In genomic region chr3:115790759-115791158, GRCh38 we compare ENCODE assay signal across 8 cellular contexts.
DNase-seq lines count a peak whose midpoint lies in the region; ATAC-seq and TF ChIP-seq lines count a peak whose summit lies in the region.

No MANE protein-coding gene starts in this region.

- TF ChIP-seq CTCF in AG09309 (IDR thresholded peaks at IDR 0.05; ENCODE audit: control insufficient read depth, insufficient read depth, low read depth, low read length, missing control alignments) (no peak), WTC11 (IDR thresholded peaks at IDR 0.05) (no peak), nephron progenitor cell (IDR thresholded peaks at IDR 0.05) (no peak)

- intact Hi-C loops in Right ventricle myocardium inferior (cut with DNase I), result no loop called here

- H3K4me3 ChIP-seq in AG09309 (ENCODE audit: control insufficient read depth, low read depth, low read length), result no peak overlapping the region

- H3K27me3 Mint-ChIP-seq in WTC11 (ENCODE audit: low read depth) (no peaks in the 10 kb centered on the region), nephron progenitor cell (ENCODE audit: low read depth, poor library complexity) (peaks cover 3% of the 10 kb centered on the region)

- POLR2A ChIA-PET in WTC11 (lab: Charles Lee), result no interaction called here

- CTCF ChIA-PET in WTC11 (lab: Charles Lee), result interaction anchor here (1.2 kb wide), 1 partner anchor 24 kb away, joined by 3 read pairs; no protein-coding TSS in a partner anchor

- DNase-seq in AG09309 (ENCODE audit: low read depth) (peak; percentile 80), WTC11 (ENCODE audit: low spot score) (no peak), dedifferentiated amniotic fluid mesenchymal stem cell (ENCODE audit: extremely low spot score) (peak; percentile 85), Right ventricle myocardium inferior (ENCODE audit: missing footprints) (no peak), nephron progenitor cell (no peak), GM19240 (ENCODE audit: insufficient read length, low spot score) (no peak)
- DNase-seq in stimulated activated CD4-positive, alpha-beta T cell treated with anti-CD3 and anti-CD28 coated beads, Interleukin-12 subunit alpha, Interleukin-12 subunit beta, amount 100 ng/mL, for 48 hours (ENCODE audit: low read depth in 2 of 3, low spot score in 1 of 3), result peak; percentile 23 to 46 (median 39)

- H3K27ac Mint-ChIP-seq in WTC11 (no peak overlapping the region), nephron progenitor cell (no peak overlapping the region)

- H3K9me3 Mint-ChIP-seq in WTC11, result peaks cover 24% of the 10 kb centered on the region
- H3K9me3 Mint-ChIP-seq in nephron progenitor cell, result no peaks in the 10 kb centered on the region

- H3K4me3 Mint-ChIP-seq in WTC11 (no peak overlapping the region), nephron progenitor cell (no peak overlapping the region)

- ATAC-seq in HG02642 (IDR thresholded peaks at IDR 0.05; ENCODE audit: poor library complexity, unreplicated experiment), result peak; percentile 52
- ATAC-seq in WTC11, result peak; percentile 58
- ATAC-seq in Right ventricle myocardium inferior, result no peak

- H3K36me3 Mint-ChIP-seq in WTC11 (peaks cover 16% of the 10 kb centered on the region; the same call in 1 of the 2 replicates), nephron progenitor cell (ENCODE audit: low read depth) (no peaks in the 10 kb centered on the region)

- H3K4me1 Mint-ChIP-seq in WTC11 (peaks cover 39% of the 10 kb centered on the region), nephron progenitor cell (peaks cover 20% of the 10 kb centered on the region)

TF ChIP-seq in WTC11, 78 proteins besides CTCF, POLR2A, EP300 and RAD21:
- TF ChIP-seq SMAD3 (CRISPR knock-in tag; IDR thresholded peaks at IDR 0.05; ENCODE audit: borderline replicate concordance) (no peak), NFYB (CRISPR knock-in tag; conservative IDR thresholded peaks at IDR 0.05; ENCODE audit: low read depth) (no peak), SP1 (CRISPR knock-in tag; conservative IDR thresholded peaks at IDR 0.05) (no peak), NR3C1 (CRISPR knock-in tag; conservative IDR thresholded peaks at IDR 0.05; ENCODE audit: low read depth) (no peak), ZNF317 (CRISPR knock-in tag; IDR thresholded peaks at IDR 0.05; ENCODE audit: borderline replicate concordance, low read depth) (no peak), ATF1 (CRISPR knock-in tag; IDR thresholded peaks at IDR 0.05) (no peak), CBFB (CRISPR knock-in tag; IDR thresholded peaks at IDR 0.05; ENCODE audit: low read depth) (no peak), FOXP4 (CRISPR knock-in tag; IDR thresholded peaks at IDR 0.05) (no peak), ZNF671 (CRISPR knock-in tag; IDR thresholded peaks at IDR 0.05) (no peak), NFE2L1 (CRISPR knock-in tag; IDR thresholded peaks at IDR 0.05) (no peak), ZNF232 (CRISPR knock-in tag; IDR thresholded peaks at IDR 0.05) (no peak), ZSCAN18 (CRISPR knock-in tag; IDR thresholded peaks at IDR 0.05) (no peak), HMGA2 (CRISPR knock-in tag; IDR thresholded peaks at IDR 0.05) (no peak)
- TF ChIP-seq, protein P1, sequence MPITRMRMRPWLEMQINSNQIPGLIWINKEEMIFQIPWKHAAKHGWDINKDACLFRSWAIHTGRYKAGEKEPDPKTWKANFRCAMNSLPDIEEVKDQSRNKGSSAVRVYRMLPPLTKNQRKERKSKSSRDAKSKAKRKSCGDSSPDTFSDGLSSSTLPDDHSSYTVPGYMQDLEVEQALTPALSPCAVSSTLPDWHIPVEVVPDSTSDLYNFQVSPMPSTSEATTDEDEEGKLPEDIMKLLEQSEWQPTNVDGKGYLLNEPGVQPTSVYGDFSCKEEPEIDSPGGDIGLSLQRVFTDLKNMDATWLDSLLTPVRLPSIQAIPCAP (CRISPR knock-in tag; IDR thresholded peaks at IDR 0.05), result no peak
- TF ChIP-seq, protein P2, sequence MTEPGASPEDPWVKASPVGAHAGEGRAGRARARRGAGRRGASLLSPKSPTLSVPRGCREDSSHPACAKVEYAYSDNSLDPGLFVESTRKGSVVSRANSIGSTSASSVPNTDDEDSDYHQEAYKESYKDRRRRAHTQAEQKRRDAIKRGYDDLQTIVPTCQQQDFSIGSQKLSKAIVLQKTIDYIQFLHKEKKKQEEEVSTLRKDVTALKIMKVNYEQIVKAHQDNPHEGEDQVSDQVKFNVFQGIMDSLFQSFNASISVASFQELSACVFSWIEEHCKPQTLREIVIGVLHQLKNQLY (CRISPR knock-in tag; IDR thresholded peaks at IDR 0.05), result no peak
- TF ChIP-seq, protein P3, sequence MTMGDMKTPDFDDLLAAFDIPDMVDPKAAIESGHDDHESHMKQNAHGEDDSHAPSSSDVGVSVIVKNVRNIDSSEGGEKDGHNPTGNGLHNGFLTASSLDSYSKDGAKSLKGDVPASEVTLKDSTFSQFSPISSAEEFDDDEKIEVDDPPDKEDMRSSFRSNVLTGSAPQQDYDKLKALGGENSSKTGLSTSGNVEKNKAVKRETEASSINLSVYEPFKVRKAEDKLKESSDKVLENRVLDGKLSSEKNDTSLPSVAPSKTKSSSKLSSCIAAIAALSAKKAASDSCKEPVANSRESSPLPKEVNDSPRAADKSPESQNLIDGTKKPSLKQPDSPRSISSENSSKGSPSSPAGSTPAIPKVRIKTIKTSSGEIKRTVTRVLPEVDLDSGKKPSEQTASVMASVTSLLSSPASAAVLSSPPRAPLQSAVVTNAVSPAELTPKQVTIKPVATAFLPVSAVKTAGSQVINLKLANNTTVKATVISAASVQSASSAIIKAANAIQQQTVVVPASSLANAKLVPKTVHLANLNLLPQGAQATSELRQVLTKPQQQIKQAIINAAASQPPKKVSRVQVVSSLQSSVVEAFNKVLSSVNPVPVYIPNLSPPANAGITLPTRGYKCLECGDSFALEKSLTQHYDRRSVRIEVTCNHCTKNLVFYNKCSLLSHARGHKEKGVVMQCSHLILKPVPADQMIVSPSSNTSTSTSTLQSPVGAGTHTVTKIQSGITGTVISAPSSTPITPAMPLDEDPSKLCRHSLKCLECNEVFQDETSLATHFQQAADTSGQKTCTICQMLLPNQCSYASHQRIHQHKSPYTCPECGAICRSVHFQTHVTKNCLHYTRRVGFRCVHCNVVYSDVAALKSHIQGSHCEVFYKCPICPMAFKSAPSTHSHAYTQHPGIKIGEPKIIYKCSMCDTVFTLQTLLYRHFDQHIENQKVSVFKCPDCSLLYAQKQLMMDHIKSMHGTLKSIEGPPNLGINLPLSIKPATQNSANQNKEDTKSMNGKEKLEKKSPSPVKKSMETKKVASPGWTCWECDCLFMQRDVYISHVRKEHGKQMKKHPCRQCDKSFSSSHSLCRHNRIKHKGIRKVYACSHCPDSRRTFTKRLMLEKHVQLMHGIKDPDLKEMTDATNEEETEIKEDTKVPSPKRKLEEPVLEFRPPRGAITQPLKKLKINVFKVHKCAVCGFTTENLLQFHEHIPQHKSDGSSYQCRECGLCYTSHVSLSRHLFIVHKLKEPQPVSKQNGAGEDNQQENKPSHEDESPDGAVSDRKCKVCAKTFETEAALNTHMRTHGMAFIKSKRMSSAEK (CRISPR knock-in tag; IDR thresholded peaks at IDR 0.05; ENCODE audit: borderline replicate concordance), result no peak

Comparison
In these comparisons a context has a peak if more than half of its experiments do, and no peak if none do; other contexts are left out.
1. DNase-seq: peak in AG09309 (single experiment), dedifferentiated amniotic fluid mesenchymal stem cell (single experiment) and stimulated activated CD4-positive, alpha-beta T cell treated with anti-CD3 and anti-CD28 coated beads, Interleukin-12 subunit alpha, Interleukin-12 subunit beta, amount 100 ng/mL, for 48 hours (3 of 3); none in WTC11 (single experiment), Right ventricle myocardium inferior (single experiment), nephron progenitor cell (single experiment) and GM19240 (single experiment).